ENCODE assay signal across 8 cellular contexts in the genomic region with DNA sequence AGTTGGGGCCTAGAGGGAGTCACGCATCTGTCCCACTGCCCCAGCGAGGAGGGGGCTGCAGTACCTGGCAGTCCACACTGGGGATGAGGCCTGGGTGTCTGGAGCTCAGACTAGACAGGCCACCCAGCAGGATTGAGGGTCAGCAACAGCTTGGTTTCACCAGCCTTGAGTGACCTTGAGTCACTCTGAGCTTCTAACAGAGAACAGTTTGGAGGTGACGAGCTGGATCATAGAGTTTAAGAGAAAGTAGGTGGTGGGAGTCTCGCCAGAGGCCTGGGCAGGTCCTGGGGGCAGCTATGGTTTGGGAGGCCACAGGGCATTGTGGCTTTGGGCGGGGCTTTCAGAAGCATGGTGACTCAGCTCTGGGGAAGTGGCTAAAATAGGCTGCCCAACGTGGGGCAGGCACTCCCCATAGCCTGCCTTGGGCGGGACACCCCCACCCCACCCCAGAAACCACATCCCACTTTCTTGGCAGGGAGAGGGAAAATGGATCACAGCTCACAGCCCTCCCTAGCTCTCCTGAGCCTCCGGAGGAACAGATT. TPM values are rescaled to one million over a fixed set of nuclear protein-coding genes. Genes with fewer than 3 reads are reported as not detected.
DNase-seq lines count a peak whose midpoint lies in the region; ATAC-seq and TF ChIP-seq lines count a peak whose summit lies in the region.

No MANE protein-coding gene starts in this region.

- TF ChIP-seq CTCF in fibroblast of pulmonary artery (IDR thresholded peaks at IDR 0.05; ENCODE audit: low read length, missing control alignments) (no peak), psoas muscle (IDR thresholded peaks at IDR 0.05) (no peak)

- ATAC-seq in HG03108 (IDR thresholded peaks at IDR 0.05; ENCODE audit: unreplicated experiment): peak; percentile 93
- ATAC-seq in psoas muscle: peak; percentile 68 to 74 (median 70)

- no peaks in the 10 kb centered on the region for H3K9me3 ChIP-seq in psoas muscle

- no peaks in the 10 kb centered on the region for H3K36me3 ChIP-seq in psoas muscle (ENCODE audit: insufficient read depth in 1 of 2, low read depth in 1 of 2)

- H3K4me3 ChIP-seq in fibroblast of pulmonary artery (replicated peaks; ENCODE audit: low read depth, low read length) (peak overlapping the region; percentile 22), psoas muscle (peak overlapping the region; percentile 30)

- H3K4me1 ChIP-seq in psoas muscle: peaks cover 34% of the 10 kb centered on the region

- intact Hi-C loops in psoas muscle (cut with DNase I): no loop called here

- peak; percentile 94 for DNase-seq in ACHN
- DNase-seq in GM19238 (ENCODE audit: insufficient read length, low spot score): peak; percentile 44
- DNase-seq in SKM-1 (lab: John Stamatoyannopoulos, UW; ENCODE audit: unreplicated experiment): peak; percentile 84
- DNase-seq in fibroblast of pulmonary artery (ENCODE audit: low read depth): peak; percentile 78
- peak; percentile 80 to 81 for DNase-seq in psoas muscle
- no peak for DNase-seq in middle frontal gyrus (ENCODE audit: extremely low spot score, low spot score)
- DNase-seq in stimulated activated CD4-positive, alpha-beta T cell treated with anti-CD3 and anti-CD28 coated beads, Interleukin-4, amount 100 ng/mL, for 24 hours: no peak

- WGBS in psoas muscle, 3 donors: 58 to 73% (median 59%) methylated on average over 8 of the region's 8 CpGs

- H3K27me3 ChIP-seq in psoas muscle (ENCODE audit: insufficient read depth in 3 of 3, low read length in 2 of 3): no peaks in the 10 kb centered on the region

- H3K27ac ChIP-seq in psoas muscle: peak overlapping the region; percentile 77

- in situ Hi-C loops in ACHN (cut with HindIII; ENCODE audit: low pct_ligation_motif_present, low pct_unique_long_range_greater_than_20kb, low sequenced_read_pairs): no loop called here

RNA-seq across cellular contexts. Expression of a gene that starts 20.5 kb away (rescaled TPM):
- 10 to 100 TPM; 13.7 to 24.4 (median 18.1) TPM for total RNA-seq in psoas muscle
- 10 to 100 TPM; 10.7 to 24.1 (median 21.7) TPM for polyA plus RNA-seq in psoas muscle

RNA-seq across cellular contexts. Expression of a gene that starts 29.7 kb away (rescaled TPM):
- total RNA-seq in psoas muscle: not detected
- polyA plus RNA-seq in psoas muscle: not detected

Comparison
In these comparisons a context has a peak if more than half of its experiments do, and no peak if none do; other contexts are left out.
1. DNase-seq: peak in ACHN (single experiment), GM19238 (single experiment), SKM-1 (single experiment), fibroblast of pulmonary artery (single experiment) and psoas muscle (2 of 2); none in middle frontal gyrus (single experiment) and stimulated activated CD4-positive, alpha-beta T cell treated with anti-CD3 and anti-CD28 coated beads, Interleukin-4, amount 100 ng/mL, for 24 hours (single experiment).